In genomic region chr14:104115691-104116543, GRCh38 we compare ENCODE assay signal across 9 cellular contexts. TPM values are rescaled to one million over a fixed set of nuclear protein-coding genes. Genes with fewer than 3 reads are reported as not detected.
A peak's percentile ranks its signal among the peaks of the same experiment; 100 is the strongest.
DNase-seq lines count a peak whose midpoint lies in the region; ATAC-seq and TF ChIP-seq lines count a peak whose summit lies in the region.
"Had no signal": no experiment of that assay in that cellular context is flagged by ENCODE, and none has a peak within 500 bp of the region (broad histone marks: within the 10 kb centered on the region; RNA-seq: fewer than 3 reads in every experiment).

No MANE protein-coding gene starts in this region.

- H3K14ac ChIP-seq in neuronal stem cell (ENCODE audit: low read length): peak overlapping the region; percentile 39

- no peak overlapping the region for H4K5ac ChIP-seq in mesendoderm (ENCODE audit: low read length)

- H3K4me2 ChIP-seq in MM.1S (ENCODE audit: low read depth, low read length) (peak overlapping the region; percentile 15; the same call in 1 of the 2 replicates), neuronal stem cell (ENCODE audit: insufficient read depth, low read length, poor library complexity, severe bottlenecking) (no peak overlapping the region), mesendoderm (ENCODE audit: low read length) (no peak overlapping the region)

- H2BK5ac ChIP-seq in neuronal stem cell (ENCODE audit: low read length): no peak overlapping the region
- H2BK5ac ChIP-seq in mesendoderm (ENCODE audit: low read length): no peak overlapping the region

- H3K79me2 ChIP-seq in MM.1S (ENCODE audit: low read length) (no peaks in the 10 kb centered on the region), mesendoderm (ENCODE audit: control insufficient read depth, insufficient read depth, low read length) (no peaks in the 10 kb centered on the region)

- H3K27ac ChIP-seq in MM.1S (ENCODE audit: low read length) (no peak overlapping the region), neuronal stem cell (replicated peaks; ENCODE audit: low read length) (no peak overlapping the region), mesendoderm (ENCODE audit: low read depth, low read length) (no peak overlapping the region)

- no peak overlapping the region for H3K23ac ChIP-seq in neuronal stem cell (ENCODE audit: low read depth, low read length, poor library complexity)
- H3K23ac ChIP-seq in mesendoderm (ENCODE audit: low read length): no peak overlapping the region

- peaks cover 4% of the 10 kb centered on the region; the same call in 1 of the 2 replicates for H3K27me3 ChIP-seq in MM.1S (replicated peaks; ENCODE audit: insufficient read depth, low read length)
- peaks cover 19 to 85% (median 46%) of the 10 kb centered on the region in 3 experiments for H3K27me3 ChIP-seq in neuronal stem cell (ENCODE audit: control insufficient read depth in 3 of 3, insufficient read depth in 3 of 3, low read depth in 1 of 3, low read length in 3 of 3)
- peaks cover 10% of the 10 kb centered on the region for H3K27me3 ChIP-seq in mesendoderm (ENCODE audit: insufficient read depth, low read length, poor library complexity)

- H3K9ac ChIP-seq in MM.1S (ENCODE audit: low read length) (no peak overlapping the region), neuronal stem cell (ENCODE audit: low read depth, low read length, poor library complexity) (no peak overlapping the region), mesendoderm (ENCODE audit: low read length) (no peak overlapping the region)

- DNase-seq in AG10803 (ENCODE audit: low read depth) (no peak), MM.1S (no peak), fibroblast of the aortic adventitia (ENCODE audit: low read depth) (no peak), neuronal stem cell (ENCODE audit: low spot score) (no peak), mesendoderm (no peak), NCI-H2227 treated with DMSO at 0.1 percent for 48 hours (lab: John Stamatoyannopoulos, UW) (no peak), SIG-M5 treated with dmso at 0.1 percent for 504 hours (lab: John Stamatoyannopoulos, UW; ENCODE audit: unreplicated experiment) (no peak)
- DNase-seq: NCI-H187 treated with DMSO at 0.1 percent for 48 hours had no signal

- H2BK15ac ChIP-seq in neuronal stem cell (ENCODE audit: low read length): peak overlapping the region; percentile 37
- no peak overlapping the region for H2BK15ac ChIP-seq in mesendoderm (replicated peaks; ENCODE audit: low read depth)

- no peak overlapping the region for H2BK12ac ChIP-seq in neuronal stem cell (ENCODE audit: low read length)

- no peak for ATAC-seq in HG03442 (IDR thresholded peaks at IDR 0.05; ENCODE audit: unreplicated experiment)

- H3K36me3 ChIP-seq in MM.1S (replicated peaks; ENCODE audit: insufficient read depth, low read length): no peaks in the 10 kb centered on the region
- H3K36me3 ChIP-seq in neuronal stem cell (replicated peaks in 1 of 2; ENCODE audit: control insufficient read depth in 2 of 2, insufficient read depth in 2 of 2, low read length in 2 of 2): no peaks in the 10 kb centered on the region
- no peaks in the 10 kb centered on the region for H3K36me3 ChIP-seq in mesendoderm (ENCODE audit: control insufficient read depth, insufficient read depth, low read length)

- peak overlapping the region; percentile 24 for H3K18ac ChIP-seq in neuronal stem cell (ENCODE audit: low read length)
- no peak overlapping the region for H3K18ac ChIP-seq in mesendoderm (ENCODE audit: low read length)

- H2AFZ ChIP-seq in MM.1S (ENCODE audit: low read length) (no peak overlapping the region), neuronal stem cell (ENCODE audit: low read length) (no peak overlapping the region)

- no CpG with 5 or more reads among the region's 20 CpGs for WGBS in neuronal stem cell (ENCODE audit: extremely low coverage in 2 of 2, insufficient read length in 2 of 2, insufficient replicate concordance in 1 of 2), 2 donors
- WGBS in mesendoderm (ENCODE audit: extremely low coverage, insufficient coverage, low lambda C conversion rate): no CpG with 5 or more reads among the region's 20 CpGs

- H2AK5ac ChIP-seq in neuronal stem cell (ENCODE audit: low read depth, low read length): no peak overlapping the region
- H2AK5ac ChIP-seq in mesendoderm (ENCODE audit: low read length): no peak overlapping the region

- no peaks in the 10 kb centered on the region for H3K4me1 ChIP-seq in MM.1S (ENCODE audit: low read length)
- H3K4me1 ChIP-seq in neuronal stem cell (ENCODE audit: control insufficient read depth in 2 of 2, insufficient read depth in 1 of 2, low read depth in 1 of 2, low read length in 2 of 2): peaks cover 0 to 3% of the 10 kb centered on the region in 2 donors
- no peaks in the 10 kb centered on the region for H3K4me1 ChIP-seq in mesendoderm (ENCODE audit: control insufficient read depth, low read depth, low read length)

- H2BK120ac ChIP-seq in neuronal stem cell (ENCODE audit: low read depth, low read length) (no peak overlapping the region), mesendoderm (ENCODE audit: low read depth, low read length) (no peak overlapping the region)

- no peak overlapping the region for H3K4ac ChIP-seq in neuronal stem cell (ENCODE audit: low read length)
- H3K4ac ChIP-seq in mesendoderm (ENCODE audit: low read depth, low read length): no peak overlapping the region

- H3K9me3 ChIP-seq in MM.1S (replicated peaks; ENCODE audit: insufficient read depth, low read length) (no peaks in the 10 kb centered on the region), neuronal stem cell (replicated peaks in 1 of 2; ENCODE audit: control insufficient read depth in 2 of 2, insufficient read depth in 1 of 2, low read depth in 1 of 2, low read length in 2 of 2) (peaks cover 0 to 2% of the 10 kb centered on the region in 2 donors)

- no peaks in the 10 kb centered on the region for H3F3A ChIP-seq in MM.1S (ENCODE audit: insufficient read depth, low read length)

- H4K20me1 ChIP-seq in MM.1S (ENCODE audit: insufficient read depth, low read length): no peaks in the 10 kb centered on the region

- H4K8ac ChIP-seq in neuronal stem cell (ENCODE audit: low read depth, low read length) (no peak overlapping the region), mesendoderm (ENCODE audit: low read depth, low read length) (no peak overlapping the region)

- H4K91ac ChIP-seq in neuronal stem cell (ENCODE audit: low read depth, low read length, poor library complexity): no peak overlapping the region

- H3K56ac ChIP-seq in mesendoderm (ENCODE audit: low read length): no peak overlapping the region

- H3K79me1 ChIP-seq in neuronal stem cell (ENCODE audit: low read depth, low read length): no peaks in the 10 kb centered on the region
- no peaks in the 10 kb centered on the region for H3K79me1 ChIP-seq in mesendoderm (ENCODE audit: low read length)

- no peaks in the 10 kb centered on the region for H3K9me2 ChIP-seq in MM.1S (replicated peaks; ENCODE audit: insufficient read depth, low read length)

- H3K4me3 ChIP-seq in AG10803 (ENCODE audit: low read length): peak overlapping the region; percentile 8; the same call in 1 of the 2 replicates
- no peak overlapping the region; the same call in 1 of the 2 replicates for H3K4me3 ChIP-seq in MM.1S (ENCODE audit: low read length)
- peak overlapping the region; percentile 5 for H3K4me3 ChIP-seq in fibroblast of the aortic adventitia (ENCODE audit: low read depth, low read length)
- H3K4me3 ChIP-seq in neuronal stem cell (ENCODE audit: low read length in 2 of 2): no peak overlapping the region
- no peak overlapping the region for H3K4me3 ChIP-seq in mesendoderm (ENCODE audit: low read length)

- TF ChIP-seq CTCF in AG10803 (conservative IDR thresholded peaks at IDR 0.05; ENCODE audit: low read length) (no peak), MM.1S (IDR thresholded peaks at IDR 0.05; ENCODE audit: low read length) (no peak), fibroblast of the aortic adventitia (IDR thresholded peaks at IDR 0.05; ENCODE audit: insufficient read depth, low read length) (no peak)

RNA-seq across cellular contexts. Expression of gene KIF26A, which starts 22.5 kb away (rescaled TPM):
- total RNA-seq in fibroblast of the aortic adventitia (ENCODE audit: low replicate concordance): under 0.01 TPM in 1 of 2 replicates, not detected in the other
- polyA plus RNA-seq in neuronal stem cell (2013, experiment 1 of 2): 14.6 TPM
- 14.0 TPM for polyA plus RNA-seq in neuronal stem cell (2013, experiment 2 of 2)
- polyA plus RNA-seq in mesendoderm (2013, experiment 1 of 2): 6.3 TPM
- polyA plus RNA-seq in mesendoderm (2013, experiment 2 of 2): 6.3 TPM

RNA-seq across cellular contexts. Expression of gene ASPG, which starts 30.4 kb away (rescaled TPM):
- total RNA-seq in fibroblast of the aortic adventitia (ENCODE audit: low replicate concordance): not detected in 2 replicates
- polyA plus RNA-seq in neuronal stem cell (2013, experiment 1 of 2): 0.10 TPM
- polyA plus RNA-seq in neuronal stem cell (2013, experiment 2 of 2): 0.12 TPM
- polyA plus RNA-seq in mesendoderm (2013, experiment 1 of 2): 0.01 TPM
- polyA plus RNA-seq in mesendoderm (2013, experiment 2 of 2): 0.08 TPM

Comparison
In these comparisons a context has a peak if more than half of its experiments do, and no peak if none do; other contexts are left out.
1. H3K4me3 ChIP-seq: peak in AG10803 (single experiment) and fibroblast of the aortic adventitia (single experiment); none in MM.1S (single experiment), neuronal stem cell (0 of 2) and mesendoderm (single experiment).